ENCODE assay signal across 15 cellular contexts in genomic region chr3:29240248-29240647, GRCh38. TPM values are rescaled to one million over a fixed set of nuclear protein-coding genes. Genes with fewer than 3 reads are reported as not detected.
DNase-seq lines count a peak whose midpoint lies in the region; ATAC-seq and TF ChIP-seq lines count a peak whose summit lies in the region.
"Had no signal": no experiment of that assay in that cellular context is flagged by ENCODE, and none has a peak within 500 bp of the region (broad histone marks: within the 10 kb centered on the region; RNA-seq: fewer than 3 reads in every experiment).

No MANE protein-coding gene starts in this region.

- no peak overlapping the region for H3K14ac ChIP-seq in mesenchymal stem cell (ENCODE audit: low read length in 2 of 2)

- H3K23ac ChIP-seq in mesenchymal stem cell (ENCODE audit: low read length in 2 of 2) = no peak overlapping the region

- no peak for ATAC-seq in activated CD8-positive, alpha-beta memory T cell treated with anti-CD3 and anti-CD28 coated beads, Interleukin-2, amount 10 ng/mL, durations not matched to agents 7 days and 5 days
- ATAC-seq in HG02885 (IDR thresholded peaks at IDR 0.05; ENCODE audit: poor library complexity, unreplicated experiment) = no peak
- ATAC-seq: GM12878; naive thymus-derived CD8-positive, alpha-beta T cell; stimulated activated naive CD8-positive, alpha-beta T cell treated with anti-CD3 and anti-CD28 coated beads, Interleukin-15, amount 100 ng/mL, for 72 hours had no signal

- no peaks in the 10 kb centered on the region for H3K79me1 ChIP-seq in mesenchymal stem cell (replicated peaks; ENCODE audit: low read length, poor library complexity, severe bottlenecking)

- H3K4me3 Mint-ChIP-seq in activated CD8-positive, alpha-beta memory T cell treated with anti-CD3 and anti-CD28 coated beads, Interleukin-2, amount 10 ng/mL, durations not matched to agents 7 days and 5 days = no peak overlapping the region
- H3K4me3 Mint-ChIP-seq: activated B cell treated with CpG ODN at 0.5 μM for 24 hours; naive thymus-derived CD8-positive, alpha-beta T cell; stimulated activated naive CD8-positive, alpha-beta T cell treated with anti-CD3 and anti-CD28 coated beads, Interleukin-15, amount 100 ng/mL, for 72 hours had no signal

- H3K4me1 ChIP-seq in mesenchymal stem cell (ENCODE audit: control insufficient read depth, insufficient read depth, low read depth, low read length) = peaks cover 2% of the 10 kb centered on the region

- no peaks in the 10 kb centered on the region for H3K9me3 Mint-ChIP-seq in activated CD8-positive, alpha-beta memory T cell treated with anti-CD3 and anti-CD28 coated beads, Interleukin-2, amount 10 ng/mL, durations not matched to agents 7 days and 5 days (ENCODE audit: low read depth)
- H3K9me3 Mint-ChIP-seq: stimulated activated naive CD8-positive, alpha-beta T cell treated with anti-CD3 and anti-CD28 coated beads, Interleukin-15, amount 100 ng/mL, for 72 hours had no signal

- H3K27ac ChIP-seq in mesenchymal stem cell (ENCODE audit: low read length, poor library complexity, severe bottlenecking) = peak overlapping the region; percentile 58
- H3K27ac ChIP-seq: PC-9 had no signal

- H3K27ac Mint-ChIP-seq in activated CD8-positive, alpha-beta memory T cell treated with anti-CD3 and anti-CD28 coated beads, Interleukin-2, amount 10 ng/mL, durations not matched to agents 7 days and 5 days = no peak overlapping the region
- H3K27ac Mint-ChIP-seq: activated B cell treated with CpG ODN at 0.5 μM for 24 hours; naive thymus-derived CD8-positive, alpha-beta T cell; stimulated activated naive CD8-positive, alpha-beta T cell treated with anti-CD3 and anti-CD28 coated beads, Interleukin-15, amount 100 ng/mL, for 72 hours had no signal

- no peak overlapping the region for H2BK15ac ChIP-seq in mesenchymal stem cell (ENCODE audit: low read depth, poor library complexity, severe bottlenecking)

- H2AFZ ChIP-seq in mesenchymal stem cell (ENCODE audit: low read depth, low read length) = no peak overlapping the region
- H2AFZ ChIP-seq: PC-9 had no signal

- H4K8ac ChIP-seq in mesenchymal stem cell (ENCODE audit: low read length) = no peak overlapping the region

- H3K4me2 ChIP-seq in mesenchymal stem cell (ENCODE audit: low read length, poor library complexity, severe bottlenecking) = no peak overlapping the region
- H3K4me2 ChIP-seq: PC-9 had no signal

- DNase-seq in COLO829 (ENCODE audit: low spot score) (peak; percentile 29), NCI-H226 (peak; percentile 85), cardiac fibroblast (ENCODE audit: low read depth in 2 of 2) (peak; percentile 77 to 81), mesenchymal stem cell (peak; percentile 40), cerebellar cortex (ENCODE audit: low spot score) (no peak), Ammon's horn (ENCODE audit: low spot score) (no peak)
- DNase-seq in activated CD8-positive, alpha-beta memory T cell treated with anti-CD3 and anti-CD28 coated beads, Interleukin-2, amount 10 ng/mL, durations not matched to agents 7 days and 5 days = no peak
- DNase-seq: activated B cell treated with CpG ODN at 0.5 μM for 24 hours; COR-L47; naive thymus-derived CD8-positive, alpha-beta T cell; NCI-H187 treated with DMSO at 0.1 percent for 48 hours; PC-9; stimulated activated naive CD8-positive, alpha-beta T cell treated with anti-CD3 and anti-CD28 coated beads, Interleukin-15, amount 100 ng/mL, for 72 hours had no signal

- no peak overlapping the region for H2BK12ac ChIP-seq in mesenchymal stem cell (ENCODE audit: low read length in 2 of 2)

- H3K27me3 ChIP-seq in mesenchymal stem cell (ENCODE audit: control insufficient read depth in 1 of 2, insufficient read depth in 1 of 2, low read length in 2 of 2) = no peaks in the 10 kb centered on the region

- H3K4ac ChIP-seq in mesenchymal stem cell (ENCODE audit: low read depth in 1 of 2, low read length in 2 of 2) = no peak overlapping the region

- H4K91ac ChIP-seq in mesenchymal stem cell (ENCODE audit: low read length) = no peak overlapping the region

- no peaks in the 10 kb centered on the region for H3K27me3 Mint-ChIP-seq in activated CD8-positive, alpha-beta memory T cell treated with anti-CD3 and anti-CD28 coated beads, Interleukin-2, amount 10 ng/mL, durations not matched to agents 7 days and 5 days
- H3K27me3 Mint-ChIP-seq: activated B cell treated with CpG ODN at 0.5 μM for 24 hours had no signal

- CTCF ChIA-PET in activated CD8-positive, alpha-beta memory T cell treated with anti-CD3 and anti-CD28 coated beads, Interleukin-2, amount 10 ng/mL, durations not matched to agents 7 days and 5 days (lab: Charles Lee) = no interaction called here

- no peak overlapping the region for H3K9ac ChIP-seq in mesenchymal stem cell (ENCODE audit: low read length)

- H3K36me3 ChIP-seq in mesenchymal stem cell (ENCODE audit: control insufficient read depth in 1 of 2, insufficient read depth in 2 of 2, low read depth in 1 of 2, low read length in 2 of 2) = no peaks in the 10 kb centered on the region

- no peak overlapping the region for H3K18ac ChIP-seq in mesenchymal stem cell (ENCODE audit: low read depth in 1 of 2, low read length in 2 of 2)

- no peak overlapping the region for H2AK5ac ChIP-seq in mesenchymal stem cell (ENCODE audit: low read length, severe bottlenecking)

- H2BK5ac ChIP-seq in mesenchymal stem cell (ENCODE audit: low read depth, low read length, poor library complexity, severe bottlenecking) = no peak overlapping the region

- H3K4me1 Mint-ChIP-seq in activated CD8-positive, alpha-beta memory T cell treated with anti-CD3 and anti-CD28 coated beads, Interleukin-2, amount 10 ng/mL, durations not matched to agents 7 days and 5 days = no peaks in the 10 kb centered on the region
- H3K4me1 Mint-ChIP-seq: activated B cell treated with CpG ODN at 0.5 μM for 24 hours; naive thymus-derived CD8-positive, alpha-beta T cell; stimulated activated naive CD8-positive, alpha-beta T cell treated with anti-CD3 and anti-CD28 coated beads, Interleukin-15, amount 100 ng/mL, for 72 hours had no signal

- no peaks in the 10 kb centered on the region for H3K36me3 Mint-ChIP-seq in activated CD8-positive, alpha-beta memory T cell treated with anti-CD3 and anti-CD28 coated beads, Interleukin-2, amount 10 ng/mL, durations not matched to agents 7 days and 5 days

- H2BK120ac ChIP-seq in mesenchymal stem cell (ENCODE audit: low read depth, low read length) = no peak overlapping the region

- H3K9me3 ChIP-seq in mesenchymal stem cell (ENCODE audit: control insufficient read depth, low read length) = no peaks in the 10 kb centered on the region

- TF ChIP-seq CTCF in cardiac fibroblast (IDR thresholded peaks at IDR 0.05; ENCODE audit: low read depth, low read length) = no peak

- H3K4me3 ChIP-seq in cardiac fibroblast (replicated peaks in 1 of 2; ENCODE audit: low read depth in 2 of 2, low read length in 2 of 2) (no peak overlapping the region), mesenchymal stem cell (ENCODE audit: insufficient read depth in 1 of 2, low read depth in 1 of 2, low read length in 2 of 2) (no peak overlapping the region)
- H3K4me3 ChIP-seq: GM12878, PC-9 had no signal

RNA-seq across cellular contexts. Expression of gene RBMS3, which starts 40.6 kb away (rescaled TPM):
- polyA plus RNA-seq in mesenchymal stem cell (2013, experiment 1 of 2) = 23.4 TPM
- polyA plus RNA-seq in mesenchymal stem cell (2013, experiment 2 of 2) = 22.6 TPM
- 1 to 10 TPM in 1 of 2 experiments, under 1 TPM in 1; 0.15 to 3.0 TPM for total RNA-seq in activated CD8-positive, alpha-beta memory T cell treated with anti-CD3 and anti-CD28 coated beads, Interleukin-2, amount 10 ng/mL, durations not matched to agents 7 days and 5 days
- total RNA-seq: naive thymus-derived CD8-positive, alpha-beta T cell had no signal
- polyA plus RNA-seq: naive thymus-derived CD8-positive, alpha-beta T cell had no signal

Comparison
In these comparisons a context has a peak if more than half of its experiments do, and no peak if none do; other contexts are left out.
1. DNase-seq: peak in COLO829 (single experiment), NCI-H226 (single experiment), cardiac fibroblast (2 of 2) and mesenchymal stem cell (single experiment); none in activated CD8-positive, alpha-beta memory T cell treated with anti-CD3 and anti-CD28 coated beads, Interleukin-2, amount 10 ng/mL, durations not matched to agents 7 days and 5 days (single experiment), cerebellar cortex (single experiment) and Ammon's horn (single experiment).